In the genomic region with DNA sequence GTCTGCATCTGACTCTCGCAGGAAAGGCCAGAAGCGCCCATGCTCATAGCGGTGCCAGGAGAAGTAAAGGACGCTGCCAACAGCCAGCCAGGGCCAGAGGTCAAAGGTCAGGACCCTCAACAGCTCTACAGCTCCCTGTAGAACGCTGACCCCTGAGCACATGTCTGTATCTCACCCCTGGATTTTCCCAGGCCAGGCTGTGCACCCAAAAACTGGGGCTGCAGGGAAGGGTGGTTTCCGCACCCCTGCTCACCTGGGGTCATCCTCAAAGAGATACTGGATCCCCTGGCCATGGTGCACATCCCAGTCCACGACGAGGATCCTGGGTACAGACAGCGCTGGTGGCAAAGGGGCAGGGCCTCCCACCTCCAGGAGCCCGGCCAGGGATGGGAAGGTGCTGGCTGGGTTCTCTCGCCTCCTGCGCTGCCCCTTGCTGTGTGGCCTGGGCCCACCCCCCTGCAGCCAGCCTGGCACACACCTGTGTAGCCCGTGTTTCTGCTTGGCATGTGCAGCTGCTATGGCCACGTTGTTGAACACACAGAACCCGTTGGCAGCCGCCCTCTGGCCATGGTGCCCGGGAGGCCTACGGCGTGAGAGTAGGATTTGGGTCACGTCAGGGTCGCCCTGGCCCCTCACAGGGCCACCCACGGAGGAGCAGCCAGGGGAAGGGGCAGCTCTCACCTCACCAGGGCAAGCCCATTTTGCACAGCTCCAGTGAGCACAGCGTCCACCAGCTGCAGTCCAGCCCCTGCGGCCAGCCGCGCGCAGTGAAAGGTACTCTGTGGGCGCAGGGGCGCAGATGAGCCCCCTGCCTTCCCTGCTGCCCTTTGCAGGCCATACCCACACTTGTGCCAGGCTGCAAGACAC, we compare ENCODE assay signal across 8 cellular contexts. TPM values are rescaled to one million over a fixed set of nuclear protein-coding genes. Genes with fewer than 3 reads are reported as not detected.
DNase-seq lines count a peak whose midpoint lies in the region; FAIRE-seq and TF ChIP-seq lines count a peak whose summit lies in the region.
"Had no signal": no experiment of that assay in that cellular context is flagged by ENCODE, and none has a peak within 500 bp of the region (broad histone marks: within the 10 kb centered on the region; RNA-seq: fewer than 3 reads in every experiment).

No MANE protein-coding gene starts in this region.

- no peak overlapping the region for H3K14ac ChIP-seq in H1 (ENCODE audit: insufficient read length)

- peak overlapping the region; percentile 68 to 99 for H3K4me2 ChIP-seq in H1 (ENCODE audit: insufficient read depth in 1 of 2, low read depth in 2 of 2, low read length in 2 of 2)

- no peak for TF ChIP-seq RAD21 in H1 (IDR thresholded peaks at IDR 0.05 in 1 of 2, conservative IDR thresholded peaks at IDR 0.05 in 1 of 2; ENCODE audit: low read depth in 2 of 2, low read length in 2 of 2)

- H3K4me3 Mint-ChIP-seq in MCF 10A (ENCODE audit: unreplicated experiment), result peak overlapping the region; percentile 72

- H3K9ac ChIP-seq in H1 (replicated peaks in 1 of 4; ENCODE audit: extremely low read depth in 1 of 4, low read depth in 3 of 4, low read length in 3 of 4), result peak overlapping the region in 2 of 4 experiments; percentile 14 to 42; a peak in 2 of 7 replicates

- H4K8ac ChIP-seq in H1 (ENCODE audit: extremely low read depth, insufficient read depth, low read length), result no peak overlapping the region; the same call in 1 of the 2 replicates

- 0 out of 4 replicates have a peak, but pooled peaks cover 0 to 3% of the 10 kb centered on the region in 2 experiments for H3K79me2 ChIP-seq in H1 (ENCODE audit: control insufficient read depth in 1 of 2, insufficient read depth in 2 of 2, low read length in 2 of 2)

- peaks cover 26% of the 10 kb centered on the region for H3K36me3 Mint-ChIP-seq in MCF 10A (ENCODE audit: insufficient read depth, unreplicated experiment)

- H4K20me1 ChIP-seq in H1 (replicated peaks in 1 of 2; ENCODE audit: control insufficient read depth in 1 of 2, insufficient read depth in 2 of 2, low read length in 2 of 2), result peaks cover 0 to 16% of the 10 kb centered on the region in 2 experiments

- no peak overlapping the region for H3K4ac ChIP-seq in H1 (replicated peaks; ENCODE audit: insufficient read length, low read depth, low read length)

- 0 out of 2 replicates have a peak overlapping the region, but pooled peaks have one; percentile 9 for H2BK15ac ChIP-seq in H1 (ENCODE audit: low read length)

- intact Hi-C loops in MCF 10A (cut with micrococcal nuclease), result loop anchor here (5.0 kb wide), 2 partner anchors 248 to 373 kb away; no protein-coding TSS in a partner anchor
- intact Hi-C loops in breast epithelium (cut with DNase I; ENCODE audit: low total_unique reads), result loop anchor here (10.0 kb wide), 1 partner anchor 255 kb away; the partner anchor contains the start of genes LMF2 and NCAPH2
- intact Hi-C loops in tibial artery (cut with DNase I; ENCODE audit: low total_unique reads), result loop anchor here (10.0 kb wide), 2 partner anchors 195 to 255 kb away; partner anchors contain the start of genes LMF2 and NCAPH2

- TF ChIP-seq POLR2A in breast epithelium (IDR thresholded peaks at IDR 0.05) (no peak), H1 (IDR thresholded peaks at IDR 0.05; ENCODE audit: control extremely low read depth in 1 of 2, low read depth in 2 of 2, low read length in 2 of 2) (no peak)

- H2BK20ac ChIP-seq in H1 (ENCODE audit: low read length), result no peak overlapping the region

- H3K27ac ChIP-seq in breast epithelium (no peak overlapping the region), H1 (ENCODE audit: low read depth, low read length) (no peak overlapping the region), tibial artery (no peak overlapping the region)

- no peaks in the 10 kb centered on the region for H3K9me3 ChIP-seq in breast epithelium
- no peaks in the 10 kb centered on the region for H3K9me3 ChIP-seq in H1 (ENCODE audit: insufficient read depth in 2 of 2, low read depth in 1 of 2, low read length in 1 of 2)
- no peaks in the 10 kb centered on the region for H3K9me3 ChIP-seq in tibial artery

- H3K9me3 Mint-ChIP-seq in MCF 10A (ENCODE audit: unreplicated experiment), result no peaks in the 10 kb centered on the region

- CTCF ChIA-PET in MCF 10A (lab: Yijun Ruan, JAX) (interaction anchor here (0.6 to 3.9 kb wide), 4 partner anchors 11 to 91 kb away, joined by 3 to 27 read pairs (median 4); no protein-coding TSS in a partner anchor), H1 (lab: Charles Lee; ENCODE audit: partially characterized antibody) (interaction anchor here (0.6 to 3.7 kb wide), 12 partner anchors 8 to 320 kb away, joined by 3 to 30 read pairs (median 3); no protein-coding TSS in a partner anchor)

- peaks cover 6% of the 10 kb centered on the region for H3K4me1 Mint-ChIP-seq in MCF 10A (ENCODE audit: insufficient read depth, unreplicated experiment)

- 88% methylated on average over 26 of the region's 29 CpGs; no CpG with 5 or more reads in 1 of the 2 experiments for WGBS in H1 (ENCODE audit: extremely low coverage in 1 of 2, insufficient coverage in 1 of 2, insufficient read length in 1 of 2, insufficient replicate concordance in 2 of 2, low coverage in 1 of 2, low lambda C conversion rate in 2 of 2, missing lambda C conversion rate in 1 of 2), 2 experiments

- H3K79me1 ChIP-seq in H1 (ENCODE audit: low read depth, low read length), result peaks cover 6% of the 10 kb centered on the region; the same call in 1 of the 2 replicates

- H3K27ac Mint-ChIP-seq in MCF 10A (ENCODE audit: low read depth, unreplicated experiment), result no peak overlapping the region

- no peak overlapping the region for H2AFZ ChIP-seq in H1 (ENCODE audit: low read length)

- no peak overlapping the region for H4K5ac ChIP-seq in H1 (ENCODE audit: insufficient read length, low read depth, low read length)

- no peaks in the 10 kb centered on the region for H3K36me3 ChIP-seq in breast epithelium
- H3K36me3 ChIP-seq in H1 (ENCODE audit: control insufficient read depth in 2 of 4, insufficient read depth in 4 of 4, low read length in 3 of 4), result no peaks in the 10 kb centered on the region
- H3K36me3 ChIP-seq in tibial artery, result peaks cover 0 to 16% (median 5%) of the 10 kb centered on the region in 3 donors

- no peak overlapping the region for H3K56ac ChIP-seq in H1 (replicated peaks; ENCODE audit: insufficient read length, low read depth, low read length)

- BruUV-seq in MCF 10A (replicated peaks; lab: Mats Ljungman, UMichigan), result no TSS peak

- H2AK5ac ChIP-seq in H1 (ENCODE audit: low read depth, low read length), result no peak overlapping the region

- no peak for FAIRE-seq in H1 (lab: Jason Lieb, UNC)

- peaks cover 17 to 18% of the 10 kb centered on the region in 2 donors for H3K4me1 ChIP-seq in breast epithelium
- peaks cover 0 to 20% (median 16%) of the 10 kb centered on the region in 4 experiments; a peak in 6 of 7 replicates for H3K4me1 ChIP-seq in H1 (replicated peaks in 1 of 4; ENCODE audit: control insufficient read depth in 3 of 4, insufficient read depth in 4 of 4, low read length in 3 of 4)
- peaks cover 0 to 52% (median 36%) of the 10 kb centered on the region in 4 donors for H3K4me1 ChIP-seq in tibial artery

- H3K23me2 ChIP-seq in H1 (ENCODE audit: low read depth, low read length), result peaks cover 18% of the 10 kb centered on the region

- H3K18ac ChIP-seq in H1 (ENCODE audit: extremely low read depth, low read length), result no peak overlapping the region

- TF ChIP-seq EP300 in H1 (IDR thresholded peaks at IDR 0.05; ENCODE audit: borderline replicate concordance in 1 of 2, low read depth in 2 of 2, low read length in 2 of 2), result no peak

- H2BK5ac ChIP-seq in H1 (ENCODE audit: low read depth, low read length), result no peak overlapping the region

- no peak overlapping the region for H4K91ac ChIP-seq in H1 (replicated peaks; ENCODE audit: insufficient read length, low read length)

- H3K23ac ChIP-seq in H1 (ENCODE audit: insufficient read length), result no peak overlapping the region

- TF ChIP-seq CTCF in MCF 10A (IDR thresholded peaks at IDR 0.05; ENCODE audit: unreplicated experiment) (no peak), breast epithelium (IDR thresholded peaks at IDR 0.05) (no peak), H1 (IDR thresholded peaks at IDR 0.05; ENCODE audit: control extremely low read depth in 1 of 3, insufficient read depth in 1 of 3, low read depth in 1 of 3, low read length in 3 of 3) (no peak), tibial artery (IDR thresholded peaks at IDR 0.05) (no peak)

- DNase-seq in MCF 10A (ENCODE audit: unreplicated experiment), result no peak
- no peak for DNase-seq in breast epithelium (ENCODE audit: low spot score in 2 of 2)
- no peak for DNase-seq in H1 (ENCODE audit: low read depth in 1 of 2, low spot score in 2 of 2)
- no peak for DNase-seq in tibial artery
- no peak for DNase-seq in pons (ENCODE audit: low spot score)
- DNase-seq in stimulated activated naive CD4-positive, alpha-beta T cell treated with Interleukin-2 at 50 U/mL for 16 hours (lab: John Stamatoyannopoulos, UW), result no peak
- DNase-seq: kidney glomerular epithelial cell, NCI-H2171 had no signal

- no peaks in the 10 kb centered on the region for H3K27me3 Mint-ChIP-seq in MCF 10A (ENCODE audit: insufficient read depth, unreplicated experiment)

- H3K4me3 ChIP-seq in breast epithelium (peak overlapping the region in 1 of 3 donors; percentile 74), H1 (ENCODE audit: extremely low read depth in 1 of 4, insufficient read depth in 2 of 4, low read depth in 3 of 4, low read length in 4 of 4) (peak overlapping the region in 1 of 4 experiments; percentile 80; a peak in 1 of 8 replicates), tibial artery (peak overlapping the region; percentile 66 to 70)

- H2BK120ac ChIP-seq in H1 (replicated peaks; ENCODE audit: low read depth, low read length), result no peak overlapping the region

- POLR2A ChIA-PET in MCF 10A (lab: Yijun Ruan, JAX), result interaction anchor here (1.9 to 3.5 kb wide), 2 partner anchors 56 to 92 kb away, joined by 13 to 26 read pairs; no protein-coding TSS in a partner anchor
- POLR2A ChIA-PET in H1 (lab: Charles Lee; ENCODE audit: partially characterized antibody), result interaction anchor here (1.0 to 2.6 kb wide), 2 partner anchors 7 to 23 kb away, joined by 4 to 6 read pairs; no protein-coding TSS in a partner anchor

- no peaks in the 10 kb centered on the region for H3K27me3 ChIP-seq in breast epithelium
- H3K27me3 ChIP-seq in H1 (replicated peaks in 1 of 4; ENCODE audit: control insufficient read depth in 3 of 4, extremely low read depth in 1 of 4, insufficient read depth in 3 of 4, low read length in 3 of 4), result no peaks in the 10 kb centered on the region
- H3K27me3 ChIP-seq in tibial artery, result no peaks in the 10 kb centered on the region

- H2BK12ac ChIP-seq in H1 (ENCODE audit: low read depth, low read length), result no peak overlapping the region

RNA-seq across cellular contexts. Expression of gene HDAC10, which starts 1.4 kb away (rescaled TPM):
- 27.5 and 29.2 TPM in 2 replicates for total RNA-seq in MCF 10A (2022)
- 10 to 100 TPM; 22.9 to 35.7 (median 29.4) TPM for total RNA-seq in breast epithelium
- total RNA-seq in H1 (2021; fragmentation: NEBNext Ultra II Directional; extraction: Animal tissue kit (Norgen Biotek cat#: 25700)), result 21.2 and 26.4 TPM in 2 replicates
- 11.2 and 18.8 TPM in 2 replicates for polyA plus RNA-seq in H1 (2011; rRNA removed)
- polyA plus RNA-seq in H1 (2011; cell fraction: cytosol; rRNA removed), result 11.2 TPM
- polyA plus RNA-seq in H1 (2011; cell fraction: nucleus; rRNA removed), result 131 TPM
- 13.3 to 28.3 TPM (median 25.5 TPM) in 4 replicates for polyA plus RNA-seq in H1 (2012, experiment 1 of 2)
- polyA plus RNA-seq in H1 (2012, experiment 2 of 2), result 14.3 TPM
- polyA plus RNA-seq in H1 (2013, experiment 1 of 2), result 11.9 TPM
- polyA plus RNA-seq in H1 (2013, experiment 2 of 2), result 11.8 TPM
- polyA minus RNA-seq in H1 (2011; rRNA and poly(A)+ RNA removed), result 6.1 and 7.2 TPM in 2 replicates
- polyA minus RNA-seq in H1 (2011; cell fraction: cytosol; rRNA and poly(A)+ RNA removed), result 11.4 TPM
- polyA minus RNA-seq in H1 (2011; cell fraction: nucleus; rRNA and poly(A)+ RNA removed), result 34.8 TPM

RNA-seq across cellular contexts. Expression of gene TUBGCP6, which starts 4.8 kb away (rescaled TPM):
- 27.6 and 27.9 TPM in 2 replicates for total RNA-seq in MCF 10A (2022)
- 10 to 100 TPM; 34.2 to 66.2 (median 59.6) TPM for total RNA-seq in breast epithelium
- total RNA-seq in H1 (2021; fragmentation: NEBNext Ultra II Directional; extraction: Animal tissue kit (Norgen Biotek cat#: 25700)), result 23.5 and 24.7 TPM in 2 replicates
- polyA plus RNA-seq in H1 (2011; rRNA removed), result 24.2 and 33.6 TPM in 2 replicates
- polyA plus RNA-seq in H1 (2011; cell fraction: cytosol; rRNA removed), result 23.5 TPM
- 176 TPM for polyA plus RNA-seq in H1 (2011; cell fraction: nucleus; rRNA removed)
- 18.5 to 28.4 TPM (median 26.1 TPM) in 4 replicates for polyA plus RNA-seq in H1 (2012, experiment 1 of 2)
- polyA plus RNA-seq in H1 (2012, experiment 2 of 2), result 17.2 TPM
- polyA plus RNA-seq in H1 (2013, experiment 1 of 2), result 14.6 TPM
- polyA plus RNA-seq in H1 (2013, experiment 2 of 2), result 13.0 TPM
- polyA minus RNA-seq in H1 (2011; rRNA and poly(A)+ RNA removed), result 14.8 and 14.9 TPM in 2 replicates
- polyA minus RNA-seq in H1 (2011; cell fraction: cytosol; rRNA and poly(A)+ RNA removed), result 13.8 TPM
- 34.9 TPM for polyA minus RNA-seq in H1 (2011; cell fraction: nucleus; rRNA and poly(A)+ RNA removed)

RNA-seq across cellular contexts. Expression of gene MAPK12, which starts 11.9 kb away (rescaled TPM):
- total RNA-seq in MCF 10A (2022) (24.9 and 25.0 TPM in 2 replicates), breast epithelium (1 to 10 TPM; 3.8 to 9.8 (median 5.3) TPM)
- 15.6 and 20.3 TPM in 2 replicates for total RNA-seq in H1 (2021; fragmentation: NEBNext Ultra II Directional; extraction: Animal tissue kit (Norgen Biotek cat#: 25700))
- polyA plus RNA-seq in H1 (2011; rRNA removed), result 17.3 and 25.9 TPM in 2 replicates
- polyA plus RNA-seq in H1 (2011; cell fraction: cytosol; rRNA removed), result 24.5 TPM
- polyA plus RNA-seq in H1 (2011; cell fraction: nucleus; rRNA removed), result 83.3 TPM
- 13.2 to 20.0 TPM (median 18.2 TPM) in 4 replicates for polyA plus RNA-seq in H1 (2012, experiment 1 of 2)
- 15.2 TPM for polyA plus RNA-seq in H1 (2012, experiment 2 of 2)
- 14.5 TPM for polyA plus RNA-seq in H1 (2013, experiment 1 of 2)
- 11.9 TPM for polyA plus RNA-seq in H1 (2013, experiment 2 of 2)
- polyA minus RNA-seq in H1 (2011; rRNA and poly(A)+ RNA removed), result 8.8 and 9.6 TPM in 2 replicates
- polyA minus RNA-seq in H1 (2011; cell fraction: cytosol; rRNA and poly(A)+ RNA removed), result 11.2 TPM
- polyA minus RNA-seq in H1 (2011; cell fraction: nucleus; rRNA and poly(A)+ RNA removed), result 19.5 TPM

RNA-seq across cellular contexts. Expression of gene MAPK11, which starts 20.6 kb away (rescaled TPM):
- total RNA-seq in MCF 10A (2022) (10.4 and 11.9 TPM in 2 replicates), breast epithelium (10 to 100 TPM in 2 of 3 donors, 1 to 10 TPM in 1; 5.7 to 16.5 (median 13.4) TPM)
- 1.5 TPM in 2 replicates for total RNA-seq in H1 (2021; fragmentation: NEBNext Ultra II Directional; extraction: Animal tissue kit (Norgen Biotek cat#: 25700))
- 0.70 and 1.5 TPM in 2 replicates for polyA plus RNA-seq in H1 (2011; rRNA removed)
- 1.1 TPM for polyA plus RNA-seq in H1 (2011; cell fraction: cytosol; rRNA removed)
- polyA plus RNA-seq in H1 (2011; cell fraction: nucleus; rRNA removed), result 4.6 TPM
- 0.36 to 1.7 TPM (median 1.1 TPM) in 4 replicates for polyA plus RNA-seq in H1 (2012, experiment 1 of 2)
- 0.45 TPM for polyA plus RNA-seq in H1 (2012, experiment 2 of 2)
- polyA plus RNA-seq in H1 (2013, experiment 1 of 2), result 0.87 TPM
- polyA plus RNA-seq in H1 (2013, experiment 2 of 2), result 0.96 TPM
- 0.57 and 0.68 TPM in 2 replicates for polyA minus RNA-seq in H1 (2011; rRNA and poly(A)+ RNA removed)
- polyA minus RNA-seq in H1 (2011; cell fraction: cytosol; rRNA and poly(A)+ RNA removed), result not detected
- 1.00 TPM for polyA minus RNA-seq in H1 (2011; cell fraction: nucleus; rRNA and poly(A)+ RNA removed)

RNA-seq across cellular contexts. Expression of gene SELENOO, which starts 48.8 kb away (rescaled TPM):
- total RNA-seq in MCF 10A (2022) (16.1 and 21.9 TPM in 2 replicates), breast epithelium (10 to 100 TPM; 24.3 to 32.3 (median 31.8) TPM)
- 16.8 and 18.6 TPM in 2 replicates for total RNA-seq in H1 (2021; fragmentation: NEBNext Ultra II Directional; extraction: Animal tissue kit (Norgen Biotek cat#: 25700))
- 25.1 and 34.1 TPM in 2 replicates for polyA plus RNA-seq in H1 (2011; rRNA removed)
- 30.9 TPM for polyA plus RNA-seq in H1 (2011; cell fraction: cytosol; rRNA removed)
- polyA plus RNA-seq in H1 (2011; cell fraction: nucleus; rRNA removed), result 69.8 TPM
- polyA plus RNA-seq in H1 (2012, experiment 1 of 2), result 12.9 to 24.6 TPM (median 20.6 TPM) in 4 replicates
- polyA plus RNA-seq in H1 (2012, experiment 2 of 2), result 13.2 TPM
- 16.6 TPM for polyA plus RNA-seq in H1 (2013, experiment 1 of 2)
- 14.1 TPM for polyA plus RNA-seq in H1 (2013, experiment 2 of 2)
- 6.4 and 7.1 TPM in 2 replicates for polyA minus RNA-seq in H1 (2011; rRNA and poly(A)+ RNA removed)
- 6.4 TPM for polyA minus RNA-seq in H1 (2011; cell fraction: cytosol; rRNA and poly(A)+ RNA removed)
- polyA minus RNA-seq in H1 (2011; cell fraction: nucleus; rRNA and poly(A)+ RNA removed), result 9.8 TPM
